In the genomic region with DNA sequence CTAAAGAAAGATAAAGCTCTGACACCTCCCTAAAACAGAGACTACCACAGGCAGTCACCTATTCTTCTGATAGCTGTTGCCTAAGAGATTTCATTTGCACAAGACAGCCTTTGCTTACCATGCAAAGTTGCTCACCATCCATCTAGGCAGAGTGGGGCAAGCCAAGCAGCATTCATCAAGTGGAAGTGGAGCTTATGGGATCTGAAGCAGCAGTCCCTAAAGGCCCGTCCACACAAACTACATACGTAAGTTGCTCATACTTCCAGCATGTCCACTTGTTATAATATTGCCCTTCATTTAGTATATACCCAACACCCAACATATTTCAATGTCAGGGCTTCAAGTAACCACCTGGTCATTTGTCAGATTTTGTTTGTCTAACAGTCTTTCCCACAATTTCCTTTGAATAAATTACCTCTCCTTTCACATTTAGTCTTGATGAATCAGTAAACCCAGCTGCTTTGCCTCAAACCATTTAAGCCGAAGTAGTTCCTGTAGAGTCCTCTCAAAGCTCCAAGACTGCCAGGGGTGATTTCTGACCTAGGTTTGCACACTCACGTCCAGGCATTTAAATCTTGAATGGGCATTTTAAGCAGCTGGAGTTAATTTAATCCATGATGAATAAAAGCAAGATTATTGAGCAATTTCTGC, we compare ENCODE assay signal across 11 cellular contexts.
DNase-seq lines count a peak whose midpoint lies in the region; ATAC-seq and TF ChIP-seq lines count a peak whose summit lies in the region.
"Had no signal": no experiment of that assay in that cellular context is flagged by ENCODE, and none has a peak within 500 bp of the region (broad histone marks: within the 10 kb centered on the region; RNA-seq: fewer than 3 reads in every experiment).

No MANE protein-coding gene starts in this region.

- H3K27me3 ChIP-seq in AG04450 (ENCODE audit: control insufficient read depth, insufficient read depth, low read length) (no peaks in the 10 kb centered on the region), GM23338 (ENCODE audit: insufficient read depth) (no peaks in the 10 kb centered on the region), adipocyte (replicated peaks; ENCODE audit: control insufficient read depth, insufficient read depth, low read length) (no peaks in the 10 kb centered on the region)

- no peaks in the 10 kb centered on the region for H3K9me3 ChIP-seq in AG04450 (ENCODE audit: control insufficient read depth, insufficient read depth, low read length)
- no peaks in the 10 kb centered on the region for H3K9me3 ChIP-seq in adipocyte (ENCODE audit: control insufficient read depth, low read length)

- peaks cover 29% of the 10 kb centered on the region for H3K4me1 Mint-ChIP-seq in GM23338

- intact Hi-C loops in lower leg skin (cut with DNase I; ENCODE audit: low total_unique reads): no loop called here

- CTCF ChIA-PET in AG04450 (lab: Charles Lee): interaction anchor here (2.6 kb wide), 1 partner anchor 15 kb away, joined by 7 read pairs; no protein-coding TSS in a partner anchor

- H3K4me3 Mint-ChIP-seq in GM23338: no peak overlapping the region

- no peaks in the 10 kb centered on the region for H4K20me1 ChIP-seq in GM23338 (replicated peaks; ENCODE audit: insufficient read depth)

- no peak for TF ChIP-seq POLR2A in lower leg skin (IDR thresholded peaks at IDR 0.05)

- WGBS in lower leg skin, 2 donors: 57 to 61% methylated on average over 4 of the region's 4 CpGs

- H3K9me2 ChIP-seq in GM23338 (ENCODE audit: insufficient read depth): no peaks in the 10 kb centered on the region

- no peak overlapping the region for H3K4me3 ChIP-seq in AG04450 (ENCODE audit: low read depth, low read length)
- no peak overlapping the region for H3K4me3 ChIP-seq in GM23338
- no peak overlapping the region for H3K4me3 ChIP-seq in adipocyte (ENCODE audit: low read length)
- no peak overlapping the region for H3K4me3 ChIP-seq in lower leg skin (ENCODE audit: low read depth, poor library complexity, severe bottlenecking)

- no peak overlapping the region for H2AFZ ChIP-seq in GM23338

- POLR2A ChIA-PET in AG04450 (lab: Yijun Ruan, JAX): interaction anchor here (0.7 to 1.1 kb wide), 2 partner anchors 11 to 91 kb away, joined by 3 to 4 read pairs; no protein-coding TSS in a partner anchor

- H3K4me1 ChIP-seq in GM23338 (ENCODE audit: insufficient read depth) (peaks cover 18% of the 10 kb centered on the region), adipocyte (ENCODE audit: control insufficient read depth, insufficient read depth, low read length) (peaks cover 14% of the 10 kb centered on the region)

- H3K27me3 Mint-ChIP-seq in GM23338 (ENCODE audit: insufficient read depth, low read depth, poor library complexity): peaks cover 4% of the 10 kb centered on the region

- H3K36me3 ChIP-seq in GM23338 (ENCODE audit: insufficient read depth) (no peaks in the 10 kb centered on the region; the same call in 1 of the 2 replicates), adipocyte (ENCODE audit: control insufficient read depth, insufficient read depth, low read length, severe bottlenecking) (peaks cover 30% of the 10 kb centered on the region)

- H3F3A ChIP-seq in GM23338 (replicated peaks; ENCODE audit: low read depth): no peaks in the 10 kb centered on the region; the same call in 1 of the 2 replicates

- ATAC-seq in GM23338: peak; percentile 85
- ATAC-seq in HG03108 (IDR thresholded peaks at IDR 0.05; ENCODE audit: unreplicated experiment): no peak

- H3K4me2 ChIP-seq in GM23338: no peak overlapping the region; the same call in 1 of the 2 replicates

- peak overlapping the region; percentile 26 for H3K27ac Mint-ChIP-seq in GM23338

- no peak overlapping the region for H3K9ac ChIP-seq in adipocyte (ENCODE audit: low read length)

- no peaks in the 10 kb centered on the region for H3K79me2 ChIP-seq in GM23338 (replicated peaks; ENCODE audit: insufficient read depth)

- H3K27ac ChIP-seq in AG04450 (ENCODE audit: low read depth, low read length): no peak overlapping the region
- peak overlapping the region; percentile 82 for H3K27ac ChIP-seq in GM23338 (ENCODE audit: low read depth)

- H3K36me3 Mint-ChIP-seq in GM23338 (ENCODE audit: low read depth): peaks cover 32% of the 10 kb centered on the region; the same call in 2 of the 3 replicates

- no peak for TF ChIP-seq CTCF in AG04450 (IDR thresholded peaks at IDR 0.05; ENCODE audit: low read depth, low read length)
- TF ChIP-seq CTCF in GM23338 (conservative IDR thresholded peaks at IDR 0.05; ENCODE audit: low read depth in 2 of 2): no peak
- no peak for TF ChIP-seq CTCF in lower leg skin (IDR thresholded peaks at IDR 0.05)

- peak; percentile 51 for DNase-seq in AG04450 (ENCODE audit: low read depth, low spot score)
- no peak for DNase-seq in GM23338 (ENCODE audit: low spot score)
- peak; percentile 91 for DNase-seq in adipocyte (ENCODE audit: low read depth)
- DNase-seq in iris pigment epithelial cell (ENCODE audit: low read depth): peak; percentile 78
- no peak for DNase-seq in GM19240 (ENCODE audit: insufficient read length, low spot score)
- DNase-seq in middle frontal gyrus (ENCODE audit: extremely low spot score, low spot score): no peak
- DNase-seq in lower leg skin (ENCODE audit: low spot score in 2 of 2): no peak
- DNase-seq: activated effector memory CD4-positive, alpha-beta T cell treated with Interleukin-2 at 50 U/mL for 16 hours; foreskin melanocyte; NCI-H2227 treated with DMSO at 0.1 percent for 48 hours had no signal

- 0 out of 3 replicates have a peak, but pooled peaks cover 4% of the 10 kb centered on the region for H3K9me3 Mint-ChIP-seq in GM23338

TF ChIP-seq in GM23338, 12 proteins besides CTCF, POLR2A, EP300 and RAD21:
- TF ChIP-seq STAT1 (IDR thresholded peaks at IDR 0.05; ENCODE audit: unreplicated experiment) (no peak), JUNB (IDR thresholded peaks at IDR 0.05; ENCODE audit: unreplicated experiment) (no peak), POLR2AphosphoS5 (IDR thresholded peaks at IDR 0.05; ENCODE audit: low read depth) (peak; percentile 11; the same call in 1 of the 2 replicates), ZNF331 (CRISPR knock-in tag; IDR thresholded peaks at IDR 0.05; ENCODE audit: low read depth) (no peak)
- TF ChIP-seq, protein P1, sequence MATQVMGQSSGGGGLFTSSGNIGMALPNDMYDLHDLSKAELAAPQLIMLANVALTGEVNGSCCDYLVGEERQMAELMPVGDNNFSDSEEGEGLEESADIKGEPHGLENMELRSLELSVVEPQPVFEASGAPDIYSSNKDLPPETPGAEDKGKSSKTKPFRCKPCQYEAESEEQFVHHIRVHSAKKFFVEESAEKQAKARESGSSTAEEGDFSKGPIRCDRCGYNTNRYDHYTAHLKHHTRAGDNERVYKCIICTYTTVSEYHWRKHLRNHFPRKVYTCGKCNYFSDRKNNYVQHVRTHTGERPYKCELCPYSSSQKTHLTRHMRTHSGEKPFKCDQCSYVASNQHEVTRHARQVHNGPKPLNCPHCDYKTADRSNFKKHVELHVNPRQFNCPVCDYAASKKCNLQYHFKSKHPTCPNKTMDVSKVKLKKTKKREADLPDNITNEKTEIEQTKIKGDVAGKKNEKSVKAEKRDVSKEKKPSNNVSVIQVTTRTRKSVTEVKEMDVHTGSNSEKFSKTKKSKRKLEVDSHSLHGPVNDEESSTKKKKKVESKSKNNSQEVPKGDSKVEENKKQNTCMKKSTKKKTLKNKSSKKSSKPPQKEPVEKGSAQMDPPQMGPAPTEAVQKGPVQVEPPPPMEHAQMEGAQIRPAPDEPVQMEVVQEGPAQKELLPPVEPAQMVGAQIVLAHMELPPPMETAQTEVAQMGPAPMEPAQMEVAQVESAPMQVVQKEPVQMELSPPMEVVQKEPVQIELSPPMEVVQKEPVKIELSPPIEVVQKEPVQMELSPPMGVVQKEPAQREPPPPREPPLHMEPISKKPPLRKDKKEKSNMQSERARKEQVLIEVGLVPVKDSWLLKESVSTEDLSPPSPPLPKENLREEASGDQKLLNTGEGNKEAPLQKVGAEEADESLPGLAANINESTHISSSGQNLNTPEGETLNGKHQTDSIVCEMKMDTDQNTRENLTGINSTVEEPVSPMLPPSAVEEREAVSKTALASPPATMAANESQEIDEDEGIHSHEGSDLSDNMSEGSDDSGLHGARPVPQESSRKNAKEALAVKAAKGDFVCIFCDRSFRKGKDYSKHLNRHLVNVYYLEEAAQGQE (IDR thresholded peaks at IDR 0.05; ENCODE audit: unreplicated experiment): no peak

Comparison
In these comparisons a context has a peak if more than half of its experiments do, and no peak if none do; other contexts are left out.
1. DNase-seq: peak in AG04450 (single experiment), adipocyte (single experiment) and iris pigment epithelial cell (single experiment); none in GM23338 (single experiment), GM19240 (single experiment), middle frontal gyrus (single experiment) and lower leg skin (0 of 2).